ENCODE assay signal across 12 cellular contexts in genomic region chr4:7207791-7208231, GRCh38. TPM values are rescaled to one million over a fixed set of nuclear protein-coding genes. Genes with fewer than 3 reads are reported as not detected.
DNase-seq lines count a peak whose midpoint lies in the region; ATAC-seq, FAIRE-seq and TF ChIP-seq lines count a peak whose summit lies in the region.
"Had no signal": no experiment of that assay in that cellular context is flagged by ENCODE, and none has a peak within 500 bp of the region (broad histone marks: within the 10 kb centered on the region; RNA-seq: fewer than 3 reads in every experiment).

No MANE protein-coding gene starts in this region.

- TF ChIP-seq CTCF in esophagus squamous epithelium (IDR thresholded peaks at IDR 0.05) (no peak), uterus (IDR thresholded peaks at IDR 0.05) (no peak)

- no peaks in the 10 kb centered on the region for H3K9me3 ChIP-seq in esophagus squamous epithelium
- no peaks in the 10 kb centered on the region for H3K9me3 ChIP-seq in neuronal stem cell (replicated peaks in 1 of 2; ENCODE audit: control insufficient read depth in 2 of 2, insufficient read depth in 1 of 2, low read depth in 1 of 2, low read length in 2 of 2)
- H3K9me3 ChIP-seq in uterus = no peaks in the 10 kb centered on the region

- H3K27ac ChIP-seq in esophagus squamous epithelium (peak overlapping the region in 3 of 4 donors; percentile 62 to 73 (median 65)), neuronal stem cell (replicated peaks; ENCODE audit: low read length) (no peak overlapping the region), uterus (peak overlapping the region; percentile 88 to 89)

- H3K4ac ChIP-seq in neuronal stem cell (ENCODE audit: low read length) = no peak overlapping the region

- no peak for ATAC-seq in Right ventricle myocardium superior (ENCODE audit: poor library complexity)
- no peak for ATAC-seq in Right ventricle myocardium inferior
- no peak for ATAC-seq in HG03095 (IDR thresholded peaks at IDR 0.05; ENCODE audit: unreplicated experiment)

- H3K27me3 ChIP-seq in esophagus squamous epithelium (peaks cover 0 to 20% (median 0%) of the 10 kb centered on the region in 4 donors), neuronal stem cell (ENCODE audit: control insufficient read depth in 3 of 3, insufficient read depth in 3 of 3, low read depth in 1 of 3, low read length in 3 of 3) (peaks cover 0 to 14% (median 0%) of the 10 kb centered on the region in 3 experiments), uterus (no peaks in the 10 kb centered on the region)

- H3K23ac ChIP-seq in neuronal stem cell (ENCODE audit: low read depth, low read length, poor library complexity) = peak overlapping the region; percentile 37

- no peak overlapping the region for H3K9ac ChIP-seq in neuronal stem cell (ENCODE audit: low read depth, low read length, poor library complexity)

- H2AFZ ChIP-seq in neuronal stem cell (ENCODE audit: low read length) = no peak overlapping the region

- H3K4me1 ChIP-seq in esophagus squamous epithelium = peaks cover 16 to 56% (median 26%) of the 10 kb centered on the region in 3 donors
- H3K4me1 ChIP-seq in neuronal stem cell (ENCODE audit: control insufficient read depth in 2 of 2, insufficient read depth in 1 of 2, low read depth in 1 of 2, low read length in 2 of 2) = peaks cover 0 to 22% of the 10 kb centered on the region in 2 donors
- H3K4me1 ChIP-seq in uterus = peaks cover 0 to 4% of the 10 kb centered on the region in 2 donors

- H2BK5ac ChIP-seq in neuronal stem cell (ENCODE audit: low read length) = no peak overlapping the region

- H4K8ac ChIP-seq in neuronal stem cell (ENCODE audit: low read depth, low read length) = no peak overlapping the region

- FAIRE-seq in frontal cortex (lab: Jason Lieb, UNC) = no peak
- FAIRE-seq: endometrium had no signal

- H4K91ac ChIP-seq in neuronal stem cell (ENCODE audit: low read depth, low read length, poor library complexity) = no peak overlapping the region

- DNase-seq in Right ventricle myocardium superior = peak; percentile 34
- no peak for DNase-seq in Right ventricle myocardium inferior (ENCODE audit: missing footprints)
- DNase-seq in esophagus squamous epithelium (lab: John Stamatoyannopoulos, UW) = no peak
- no peak for DNase-seq in neuronal stem cell (ENCODE audit: low spot score)
- peak; percentile 49 to 58 for DNase-seq in uterus
- no peak for DNase-seq in NCI-H2107 (lab: John Stamatoyannopoulos, UW)
- no peak for DNase-seq in frontal cortex (ENCODE audit: low spot score in 2 of 2)
- DNase-seq: activated CD4-positive, alpha-beta T cell treated with anti-CD3 and anti-CD28 coated beads, Interleukin-2, amount 50 U/mL, for 4 hours; NCI-H1436 treated with DMSO at 0.1 percent for 48 hours; NCI-H524 treated with DMSO at 0.1 percent for 48 hours had no signal

- no peak overlapping the region for H3K14ac ChIP-seq in neuronal stem cell (ENCODE audit: low read length)

- 36 to 55% methylated on average over 3 to 8 of the region's 10 CpGs for WGBS in esophagus squamous epithelium, 2 donors
- no CpG with 5 or more reads among the region's 10 CpGs for WGBS in neuronal stem cell (ENCODE audit: extremely low coverage in 2 of 2, insufficient read length in 2 of 2, insufficient replicate concordance in 1 of 2), 2 donors

- H2BK15ac ChIP-seq in neuronal stem cell (ENCODE audit: low read length) = peak overlapping the region; percentile 42

- H3K4me2 ChIP-seq in neuronal stem cell (ENCODE audit: insufficient read depth, low read length, poor library complexity, severe bottlenecking) = no peak overlapping the region

- peak overlapping the region; percentile 73 for H2AK5ac ChIP-seq in neuronal stem cell (ENCODE audit: low read depth, low read length)

- H3K18ac ChIP-seq in neuronal stem cell (ENCODE audit: low read length) = peak overlapping the region; percentile 11

- TF ChIP-seq POLR2A in esophagus squamous epithelium (IDR thresholded peaks at IDR 0.05) (no peak), uterus (IDR thresholded peaks at IDR 0.05) (no peak)

- H3K4me3 ChIP-seq in esophagus squamous epithelium = no peak overlapping the region
- H3K4me3 ChIP-seq in neuronal stem cell (ENCODE audit: low read length in 2 of 2) = no peak overlapping the region
- H3K4me3 ChIP-seq in uterus = no peak overlapping the region

- intact Hi-C loops in Right ventricle myocardium superior (cut with DNase I) = no loop called here
- intact Hi-C loops in Right ventricle myocardium inferior (cut with DNase I) = loop anchor here (2.0 to 5.0 kb wide), 2 partner anchors 34 to 49 kb away; no protein-coding TSS in a partner anchor
- intact Hi-C loops in esophagus squamous epithelium (cut with DNase I) = no loop called here
- intact Hi-C loops in uterus (cut with DNase I; ENCODE audit: low total_unique reads) = no loop called here

- H2BK12ac ChIP-seq in neuronal stem cell (ENCODE audit: low read length) = no peak overlapping the region

- H3K36me3 ChIP-seq in esophagus squamous epithelium (no peaks in the 10 kb centered on the region), neuronal stem cell (replicated peaks in 1 of 2; ENCODE audit: control insufficient read depth in 2 of 2, insufficient read depth in 2 of 2, low read length in 2 of 2) (no peaks in the 10 kb centered on the region), uterus (no peaks in the 10 kb centered on the region)

- no peak overlapping the region for H2BK120ac ChIP-seq in neuronal stem cell (ENCODE audit: low read depth, low read length)

- H3K79me1 ChIP-seq in neuronal stem cell (ENCODE audit: low read depth, low read length) = peaks cover 2% of the 10 kb centered on the region

RNA-seq across cellular contexts. Expression of gene SORCS2, which starts 15.5 kb away (rescaled TPM):
- total RNA-seq in Right ventricle myocardium superior (1.2 TPM), Right ventricle myocardium inferior (1.1 TPM), esophagus squamous epithelium (1 to 10 TPM; 1.1 to 2.5 (median 2.0) TPM), uterus (10 to 100 TPM in 1 of 4 donors, 1 to 10 TPM in 1, under 1 TPM in 2; 0.26 to 17.1 (median 2.9) TPM), frontal cortex (4.9 TPM)
- polyA plus RNA-seq in neuronal stem cell (2013, experiment 1 of 2) = 2.9 TPM
- polyA plus RNA-seq in neuronal stem cell (2013, experiment 2 of 2) = 2.9 TPM

Comparison
In these comparisons a context has a peak if more than half of its experiments do, and no peak if none do; other contexts are left out.
1. DNase-seq: peak in Right ventricle myocardium superior (single experiment) and uterus (2 of 2); none in Right ventricle myocardium inferior (single experiment), esophagus squamous epithelium (single experiment), neuronal stem cell (single experiment), NCI-H2107 (single experiment) and frontal cortex (0 of 2).